In genomic region chr16:50736448-50736847, GRCh38 we compare ENCODE assay signal across 21 cellular contexts. TPM values are rescaled to one million over a fixed set of nuclear protein-coding genes. Genes with fewer than 3 reads are reported as not detected.
A peak's percentile ranks its signal among the peaks of the same experiment; 100 is the strongest.
DNase-seq lines count a peak whose midpoint lies in the region; ATAC-seq and TF ChIP-seq lines count a peak whose summit lies in the region.
"Had no signal": no experiment of that assay in that cellular context is flagged by ENCODE, and none has a peak within 500 bp of the region (broad histone marks: within the 10 kb centered on the region; RNA-seq: fewer than 3 reads in every experiment).

No MANE protein-coding gene starts in this region.

- TF ChIP-seq EP300 in esophagus muscularis mucosa (IDR thresholded peaks at IDR 0.05), result no peak

- H3K4me1 ChIP-seq in esophagus muscularis mucosa, result peaks cover 0 to 15% (median 11%) of the 10 kb centered on the region in 4 donors

- no peaks in the 10 kb centered on the region for H3K9me3 ChIP-seq in esophagus muscularis mucosa

- H3K4me3 ChIP-seq in esophagus muscularis mucosa, result no peak overlapping the region
- H3K4me3 ChIP-seq: PC-9 had no signal

- 88% methylated on average over 8 of the region's 9 CpGs for WGBS in esophagus muscularis mucosa

- intact Hi-C loops in activated CD4-positive, alpha-beta T cell treated with anti-CD3 and anti-CD28 coated beads for 36 hours (cut with DNase I, micrococcal nuclease), result no loop called here
- intact Hi-C loops in esophagus muscularis mucosa (cut with DNase I), result no loop called here
- intact Hi-C loops in Calu3 (cut with micrococcal nuclease; ENCODE audit: unreplicated experiment), result loop anchor here (10.0 kb wide), 1 partner anchor 838 kb away; no protein-coding TSS in a partner anchor

- peak; percentile 31 for ATAC-seq in activated CD4-positive, alpha-beta T cell treated with anti-CD3 and anti-CD28 coated beads for 36 hours
- ATAC-seq in stimulated activated effector memory CD8-positive, alpha-beta T cell treated with anti-CD3 and anti-CD28 coated beads, Interleukin-12 subunit alpha, Interleukin-12 subunit beta, amount 100 ng/mL, for 72 hours, result no peak
- ATAC-seq: SK-N-SH treated with all-trans-retinoic acid at 6 μM for 48 hours had no signal

- H3K36me3 Mint-ChIP-seq in activated CD4-positive, alpha-beta T cell treated with anti-CD3 and anti-CD28 coated beads for 36 hours (ENCODE audit: low read depth), result peaks cover 3% of the 10 kb centered on the region
- peaks cover 13% of the 10 kb centered on the region for H3K36me3 Mint-ChIP-seq in stimulated activated effector memory CD8-positive, alpha-beta T cell treated with anti-CD3 and anti-CD28 coated beads, Interleukin-12 subunit alpha, Interleukin-12 subunit beta, amount 100 ng/mL, for 72 hours
- H3K36me3 Mint-ChIP-seq in Calu3 (ENCODE audit: insufficient read depth, unreplicated experiment), result peaks cover 6% of the 10 kb centered on the region

- POLR2A ChIA-PET in activated CD4-positive, alpha-beta T cell treated with anti-CD3 and anti-CD28 coated beads for 36 hours (lab: Charles Lee), result interaction anchor here (0.8 to 1.1 kb wide), 4 partner anchors 14 to 70 kb away, joined by 3 to 4 read pairs (median 3); no protein-coding TSS in a partner anchor

- peaks cover 48% of the 10 kb centered on the region for H3K4me1 Mint-ChIP-seq in activated CD4-positive, alpha-beta T cell treated with anti-CD3 and anti-CD28 coated beads for 36 hours
- peaks cover 53% of the 10 kb centered on the region for H3K4me1 Mint-ChIP-seq in stimulated activated effector memory CD8-positive, alpha-beta T cell treated with anti-CD3 and anti-CD28 coated beads, Interleukin-12 subunit alpha, Interleukin-12 subunit beta, amount 100 ng/mL, for 72 hours
- H3K4me1 Mint-ChIP-seq in Calu3 (ENCODE audit: low read depth, unreplicated experiment), result peaks cover 7% of the 10 kb centered on the region

- TF ChIP-seq CTCF in esophagus muscularis mucosa (IDR thresholded peaks at IDR 0.05) (no peak), Calu3 (IDR thresholded peaks at IDR 0.05; ENCODE audit: unreplicated experiment) (no peak)

- H3K36me3 ChIP-seq in esophagus muscularis mucosa, result no peaks in the 10 kb centered on the region

- CTCF ChIA-PET in activated CD4-positive, alpha-beta T cell treated with anti-CD3 and anti-CD28 coated beads for 36 hours (lab: Charles Lee), result interaction anchor here (0.7 to 1.9 kb wide), 13 partner anchors 10 to 606 kb away, joined by 3 to 9 read pairs (median 3); no protein-coding TSS in a partner anchor
- CTCF ChIA-PET in Calu3 (lab: Charles Lee), result interaction anchor here (0.6 kb wide), 1 partner anchor 542 kb away, joined by 4 read pairs; no protein-coding TSS in a partner anchor

- no TSS peak for BruUV-seq in Calu3 (replicated peaks; lab: Mats Ljungman, UMichigan)

- no peak for DNase-seq in activated CD4-positive, alpha-beta T cell treated with anti-CD3 and anti-CD28 coated beads for 36 hours
- no peak for DNase-seq in activated CD4-positive, alpha-beta T cell treated with anti-CD3 and anti-CD28 coated beads for 1 hour
- peak; percentile 62 for DNase-seq in esophagus muscularis mucosa (ENCODE audit: extremely low spot score)
- peak in 1 of 2 donors; percentile 40 for DNase-seq in stimulated activated effector memory CD8-positive, alpha-beta T cell treated with anti-CD3 and anti-CD28 coated beads, Interleukin-12 subunit alpha, Interleukin-12 subunit beta, amount 100 ng/mL, for 72 hours (ENCODE audit: low spot score in 2 of 2)
- no peak for DNase-seq in RKO (ENCODE audit: low spot score)
- DNase-seq in Calu3, result no peak
- DNase-seq in NCI-H1930 (lab: John Stamatoyannopoulos, UW), result no peak
- DNase-seq: 8988T; C1 segment of cervical spinal cord; CD8-positive, alpha-beta memory T cell; HCEC 1CT; NCI-H1417 treated with DMSO at 0.1 percent for 48 hours; NCI-H187 treated with DMSO at 0.1 percent for 48 hours; NCI-H748 treated with DMSO at 0.1 percent for 48 hours; PC-9; SIG-M5 had no signal

- H3K9me3 Mint-ChIP-seq in activated CD4-positive, alpha-beta T cell treated with anti-CD3 and anti-CD28 coated beads for 36 hours (ENCODE audit: low read depth), result no peaks in the 10 kb centered on the region
- no peaks in the 10 kb centered on the region for H3K9me3 Mint-ChIP-seq in stimulated activated effector memory CD8-positive, alpha-beta T cell treated with anti-CD3 and anti-CD28 coated beads, Interleukin-12 subunit alpha, Interleukin-12 subunit beta, amount 100 ng/mL, for 72 hours
- H3K9me3 Mint-ChIP-seq in Calu3 (ENCODE audit: low read depth, unreplicated experiment), result no peaks in the 10 kb centered on the region
- H3K9me3 Mint-ChIP-seq: CD8-positive, alpha-beta memory T cell had no signal

- H3K27ac ChIP-seq in esophagus muscularis mucosa (replicated peaks in 1 of 4), result no peak overlapping the region
- H3K27ac ChIP-seq: PC-9, RWPE1 had no signal

- H3K27me3 ChIP-seq in esophagus muscularis mucosa, result no peaks in the 10 kb centered on the region

- TF ChIP-seq POLR2A in esophagus muscularis mucosa (IDR thresholded peaks at IDR 0.05; ENCODE audit: low read depth), result no peak

- H3K27ac Mint-ChIP-seq in activated CD4-positive, alpha-beta T cell treated with anti-CD3 and anti-CD28 coated beads for 36 hours, result no peak overlapping the region
- no peak overlapping the region for H3K27ac Mint-ChIP-seq in stimulated activated effector memory CD8-positive, alpha-beta T cell treated with anti-CD3 and anti-CD28 coated beads, Interleukin-12 subunit alpha, Interleukin-12 subunit beta, amount 100 ng/mL, for 72 hours
- H3K27ac Mint-ChIP-seq in Calu3 (ENCODE audit: unreplicated experiment), result no peak overlapping the region

- H3K4me3 Mint-ChIP-seq in activated CD4-positive, alpha-beta T cell treated with anti-CD3 and anti-CD28 coated beads for 36 hours, result no peak overlapping the region
- H3K4me3 Mint-ChIP-seq in stimulated activated effector memory CD8-positive, alpha-beta T cell treated with anti-CD3 and anti-CD28 coated beads, Interleukin-12 subunit alpha, Interleukin-12 subunit beta, amount 100 ng/mL, for 72 hours, result peak overlapping the region; percentile 1
- H3K4me3 Mint-ChIP-seq in Calu3 (ENCODE audit: low read depth, unreplicated experiment), result no peak overlapping the region

- no peaks in the 10 kb centered on the region for H3K27me3 Mint-ChIP-seq in activated CD4-positive, alpha-beta T cell treated with anti-CD3 and anti-CD28 coated beads for 36 hours
- H3K27me3 Mint-ChIP-seq in Calu3 (ENCODE audit: unreplicated experiment), result peaks cover 62% of the 10 kb centered on the region

RNA-seq across cellular contexts. Expression of gene CYLD, which starts 5.4 kb away (rescaled TPM):
- total RNA-seq in activated CD4-positive, alpha-beta T cell treated with anti-CD3 and anti-CD28 coated beads for 36 hours, result 10 to 100 TPM; 72.4 to 92.8 TPM
- total RNA-seq in esophagus muscularis mucosa (10 to 100 TPM; 40.1 to 46.4 (median 40.8) TPM), Calu3 (2022) (29.2 and 31.8 TPM in 2 replicates)

RNA-seq across cellular contexts. Expression of gene NOD2, which starts 43.0 kb away (rescaled TPM):
- 1 to 10 TPM; 6.6 to 9.3 TPM for total RNA-seq in activated CD4-positive, alpha-beta T cell treated with anti-CD3 and anti-CD28 coated beads for 36 hours
- 1 to 10 TPM; 1.2 to 6.0 (median 2.5) TPM for total RNA-seq in esophagus muscularis mucosa
- 0.87 and 1.1 TPM in 2 replicates for total RNA-seq in Calu3 (2022)

RNA-seq across cellular contexts. Expression of gene SNX20, which starts 55.3 kb away (rescaled TPM):
- total RNA-seq in activated CD4-positive, alpha-beta T cell treated with anti-CD3 and anti-CD28 coated beads for 36 hours, result 10 to 100 TPM; 43.3 to 48.9 TPM
- total RNA-seq in esophagus muscularis mucosa (1 to 10 TPM in 3 of 4 donors, under 1 TPM in 1; 0.39 to 5.0 (median 1.8) TPM), Calu3 (2022) (not detected in 2 replicates)
- total RNA-seq: Daoy, MCF 10A, NCI-H460, PC-9 had no signal

Comparison
In these comparisons a context has a peak if more than half of its experiments do, and no peak if none do; other contexts are left out.
1. RNA of gene SNX20, which starts 55.3 kb away (total RNA-seq): 43.3 to 48.9 TPM in activated CD4-positive, alpha-beta T cell treated with anti-CD3 and anti-CD28 coated beads for 36 hours; 0.39 to 5.0 TPM in esophagus muscularis mucosa and not detected in Calu3; every median in the first group is over 4 times any median in the second.